In genomic region chr19:1512671-1513491, GRCh38 we compare ENCODE assay signal across 8 cellular contexts. TPM values are rescaled to one million over a fixed set of nuclear protein-coding genes. Genes with fewer than 3 reads are reported as not detected.
DNase-seq lines count a peak whose midpoint lies in the region; ATAC-seq and TF ChIP-seq lines count a peak whose summit lies in the region.

ADAMTSL5 (minus strand) TSS chr19:1513019; CDS start chr19:1510943, 2,076 bp downstream.

- peak within 1 kb of the TSS; percentile 78 to 88 for H3K4me3 ChIP-seq in foreskin fibroblast (ENCODE audit: low read depth in 1 of 2, low read length in 2 of 2)
- peak within 1 kb of the TSS; percentile 73 for H3K4me3 ChIP-seq in psoas muscle

- H3K36me3 ChIP-seq in ES-I3 (ENCODE audit: insufficient read depth, low read length), result no peaks in the 10 kb centered on the region
- no peaks in the 10 kb centered on the region for H3K36me3 ChIP-seq in psoas muscle (ENCODE audit: insufficient read depth in 1 of 2, low read depth in 1 of 2)

- peak; percentile 59 for DNase-seq in NOMO-1 treated with dmso at 0.1 percent for 144 hours (lab: John Stamatoyannopoulos, UW; ENCODE audit: unreplicated experiment)
- DNase-seq in activated T-cell treated with anti-CD3 and anti-CD28 coated beads, Interleukin-2, amount 50 U/mL, for 48 hours, result peak; percentile 80 to 86
- DNase-seq in foreskin fibroblast, result peak; percentile 65 to 88
- peak; percentile 68 to 87 for DNase-seq in psoas muscle
- no peak for DNase-seq in superior temporal gyrus (ENCODE audit: extremely low spot score)
- DNase-seq in NCI-H1694 treated with DMSO at 0.1 percent for 48 hours (lab: John Stamatoyannopoulos, UW), result no peak

- ATAC-seq in psoas muscle (peak; percentile 82 to 88 (median 86)), GM18873 (IDR thresholded peaks at IDR 0.05; ENCODE audit: low FRiP score, unreplicated experiment) (no peak)

- H3K4me1 ChIP-seq in ES-I3 (ENCODE audit: insufficient read depth, low read length) (no peaks in the 10 kb centered on the region), psoas muscle (peaks cover 6% of the 10 kb centered on the region)

- H3K9ac ChIP-seq in ES-I3 (ENCODE audit: low read depth, low read length), result peak within 1 kb of the TSS; percentile 24; the same call in 1 of the 2 replicates

- H3K27me3 ChIP-seq in psoas muscle (ENCODE audit: insufficient read depth in 3 of 3, low read length in 2 of 3), result peaks cover 0 to 5% (median 0%) of the 10 kb centered on the region in 3 donors

- H3K9me3 ChIP-seq in ES-I3 (ENCODE audit: control insufficient read depth, insufficient read depth, low read length) (no peaks in the 10 kb centered on the region), psoas muscle (no peaks in the 10 kb centered on the region)

- TF ChIP-seq CTCF in foreskin fibroblast (IDR thresholded peaks at IDR 0.05; ENCODE audit: low read depth, low read length) (no peak), psoas muscle (IDR thresholded peaks at IDR 0.05) (no peak)

- intact Hi-C loops in psoas muscle (cut with DNase I), result loop anchor here in 1 of 2 donors (5.0 kb wide), 1 partner anchor 231 kb away; no protein-coding TSS in a partner anchor

- 2 to 3% (median 3%) methylated on average over 36 to 77 of the region's 77 CpGs for WGBS in psoas muscle, 3 donors

- H3K27ac ChIP-seq in psoas muscle, result peak within 1 kb of the TSS; percentile 89

RNA-seq across cellular contexts. Expression of gene ADAMTSL5, which starts in this region (rescaled TPM):
- 10 to 100 TPM in 3 of 4 donors, 1 to 10 TPM in 1; 8.1 to 20.1 (median 14.1) TPM for total RNA-seq in psoas muscle
- polyA plus RNA-seq in psoas muscle, result 10 to 100 TPM in 1 of 3 donors, 1 to 10 TPM in 2; 3.9 to 12.6 (median 9.7) TPM

Comparison
In these comparisons a context has a peak if more than half of its experiments do, and no peak if none do; other contexts are left out.
1. DNase-seq: peak in NOMO-1 treated with dmso at 0.1 percent for 144 hours (single experiment), activated T-cell treated with anti-CD3 and anti-CD28 coated beads, Interleukin-2, amount 50 U/mL, for 48 hours (2 of 2), foreskin fibroblast (2 of 2) and psoas muscle (2 of 2); none in superior temporal gyrus (single experiment) and NCI-H1694 treated with DMSO at 0.1 percent for 48 hours (single experiment).